ENCODE assay signal across 17 cellular contexts in the genomic region with DNA sequence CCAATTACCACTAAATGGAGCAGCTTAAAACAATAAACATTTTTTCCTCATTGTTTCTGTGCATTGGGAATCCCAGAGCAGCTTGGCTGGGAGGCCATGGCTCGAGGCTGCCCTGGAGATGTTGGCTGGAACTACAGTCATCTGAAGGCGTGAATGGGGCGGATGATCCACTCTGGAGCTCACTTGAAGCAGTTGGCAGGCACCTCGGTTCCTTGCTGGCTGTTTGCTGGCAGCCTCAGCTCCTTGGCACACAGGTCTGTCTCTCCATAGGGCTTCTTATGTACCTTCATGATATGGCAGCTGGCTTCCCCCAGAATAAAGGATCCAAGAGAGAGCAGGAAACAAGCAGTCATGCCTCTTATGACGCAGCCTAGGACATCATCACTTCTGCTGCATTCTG.
DNase-seq lines count a peak whose midpoint lies in the region; ATAC-seq and TF ChIP-seq lines count a peak whose summit lies in the region.
"Had no signal": no experiment of that assay in that cellular context is flagged by ENCODE, and none has a peak within 500 bp of the region (broad histone marks: within the 10 kb centered on the region; RNA-seq: fewer than 3 reads in every experiment).

No MANE protein-coding gene starts in this region.

- H3K9ac ChIP-seq in mesenchymal stem cell (ENCODE audit: low read length) = no peak overlapping the region

- H3K18ac ChIP-seq in mesenchymal stem cell (ENCODE audit: low read depth in 1 of 2, low read length in 2 of 2) = no peak overlapping the region

- H3K27ac Mint-ChIP-seq in glutamatergic neuron (ENCODE audit: unreplicated experiment) = no peak overlapping the region

- no peaks in the 10 kb centered on the region for H3K27me3 Mint-ChIP-seq in glutamatergic neuron (ENCODE audit: unreplicated experiment)

- WGBS in mesenchymal stem cell = 95% methylated on average over 5 of the region's 5 CpGs
- 79 to 81% methylated on average over 5 of the region's 5 CpGs for WGBS in sigmoid colon, 2 donors

- no peak overlapping the region for H2BK120ac ChIP-seq in mesenchymal stem cell (ENCODE audit: low read depth, low read length)

- DNase-seq in MG63 = peak; percentile 64
- peak in 36 of 58 donors; percentile 4 to 68 (median 32) for DNase-seq in anterior cingulate cortex (lab: John Stamatoyannopoulos, UW)
- no peak for DNase-seq in mesenchymal stem cell
- peak; percentile 27 for DNase-seq in sigmoid colon
- no peak for DNase-seq in glutamatergic neuron
- no peak for DNase-seq in NCI-H2081 treated with DMSO at 0.1 percent for 48 hours (lab: John Stamatoyannopoulos, UW)
- DNase-seq: EL, HCEC 1CT, MV-4-11, NCI-H1417 treated with DMSO at 0.1 percent for 48 hours, NCI-H1930, NCI-H2171, NCI-H510A, PC-3, SJCRH30 had no signal

- no peak overlapping the region for H3K4me3 Mint-ChIP-seq in glutamatergic neuron (ENCODE audit: unreplicated experiment)

- no peak overlapping the region for H4K8ac ChIP-seq in mesenchymal stem cell (ENCODE audit: low read length)

- TF ChIP-seq CTCF in sigmoid colon (IDR thresholded peaks at IDR 0.05) (no peak), glutamatergic neuron (IDR thresholded peaks at IDR 0.05; ENCODE audit: partially characterized antibody, unreplicated experiment) (no peak)

- H3K9me3 ChIP-seq in MG63 = no peaks in the 10 kb centered on the region
- no peaks in the 10 kb centered on the region for H3K9me3 ChIP-seq in mesenchymal stem cell (ENCODE audit: control insufficient read depth, low read length)
- H3K9me3 ChIP-seq in sigmoid colon = no peaks in the 10 kb centered on the region
- H3K9me3 ChIP-seq: SJCRH30 had no signal

- H2BK5ac ChIP-seq in mesenchymal stem cell (ENCODE audit: low read depth, low read length, poor library complexity, severe bottlenecking) = no peak overlapping the region

- H3K14ac ChIP-seq in mesenchymal stem cell (ENCODE audit: low read length in 2 of 2) = peak overlapping the region in 1 of 2 experiments; percentile 33

- H2AFZ ChIP-seq in mesenchymal stem cell (ENCODE audit: low read depth, low read length) = no peak overlapping the region

- peaks cover 6% of the 10 kb centered on the region for H3K4me1 ChIP-seq in mesenchymal stem cell (ENCODE audit: control insufficient read depth, insufficient read depth, low read depth, low read length)
- no peaks in the 10 kb centered on the region for H3K4me1 ChIP-seq in sigmoid colon

- H3K36me3 ChIP-seq in MG63 = no peaks in the 10 kb centered on the region
- H3K36me3 ChIP-seq in mesenchymal stem cell (ENCODE audit: control insufficient read depth in 1 of 2, insufficient read depth in 2 of 2, low read depth in 1 of 2, low read length in 2 of 2) = no peaks in the 10 kb centered on the region
- no peaks in the 10 kb centered on the region for H3K36me3 ChIP-seq in sigmoid colon
- H3K36me3 ChIP-seq: SJCRH30 had no signal

- peaks cover 3% of the 10 kb centered on the region for H3K9me3 Mint-ChIP-seq in glutamatergic neuron (ENCODE audit: unreplicated experiment)

- no peak overlapping the region for H3K4me2 ChIP-seq in mesenchymal stem cell (ENCODE audit: low read length, poor library complexity, severe bottlenecking)

- no peak for ATAC-seq in GM21360 (IDR thresholded peaks at IDR 0.05; ENCODE audit: unreplicated experiment)
- ATAC-seq: PC-3 had no signal

- peaks cover 11% of the 10 kb centered on the region for H3K4me1 Mint-ChIP-seq in glutamatergic neuron (ENCODE audit: low read depth, unreplicated experiment)

- intact Hi-C loops in sigmoid colon (cut with DNase I) = no loop called here

- no peak overlapping the region for H2BK12ac ChIP-seq in mesenchymal stem cell (ENCODE audit: low read length in 2 of 2)

- TF ChIP-seq POLR2A in sigmoid colon (IDR thresholded peaks at IDR 0.05) = no peak

- H3K4ac ChIP-seq in mesenchymal stem cell (ENCODE audit: low read depth in 1 of 2, low read length in 2 of 2) = no peak overlapping the region

- no peak overlapping the region for H3K27ac ChIP-seq in mesenchymal stem cell (ENCODE audit: low read length, poor library complexity, severe bottlenecking)
- H3K27ac ChIP-seq in sigmoid colon = no peak overlapping the region
- H3K27ac ChIP-seq: RWPE1, SJCRH30 had no signal

- H2BK15ac ChIP-seq in mesenchymal stem cell (ENCODE audit: low read depth, poor library complexity, severe bottlenecking) = no peak overlapping the region

- no peak overlapping the region for H2AK5ac ChIP-seq in mesenchymal stem cell (ENCODE audit: low read length, severe bottlenecking)

- TF ChIP-seq EP300 in sigmoid colon (IDR thresholded peaks at IDR 0.05) = no peak

- peak overlapping the region; percentile 11 for H4K91ac ChIP-seq in mesenchymal stem cell (ENCODE audit: low read length)

- no peaks in the 10 kb centered on the region for H3K27me3 ChIP-seq in MG63
- H3K27me3 ChIP-seq in mesenchymal stem cell (ENCODE audit: control insufficient read depth in 1 of 2, insufficient read depth in 1 of 2, low read length in 2 of 2) = peaks cover 0 to 10% of the 10 kb centered on the region in 2 experiments
- H3K27me3 ChIP-seq in sigmoid colon = no peaks in the 10 kb centered on the region
- H3K27me3 ChIP-seq: SJCRH30 had no signal

- H3K36me3 Mint-ChIP-seq in glutamatergic neuron (ENCODE audit: unreplicated experiment) = peaks cover 7% of the 10 kb centered on the region

- H3K79me1 ChIP-seq in mesenchymal stem cell (replicated peaks; ENCODE audit: low read length, poor library complexity, severe bottlenecking) = no peaks in the 10 kb centered on the region

- no peak overlapping the region for H3K4me3 ChIP-seq in MG63
- H3K4me3 ChIP-seq in mesenchymal stem cell (ENCODE audit: insufficient read depth in 1 of 2, low read depth in 1 of 2, low read length in 2 of 2) = no peak overlapping the region
- H3K4me3 ChIP-seq in sigmoid colon = no peak overlapping the region
- H3K4me3 ChIP-seq: SJCRH30 had no signal

- no peak overlapping the region for H3K23ac ChIP-seq in mesenchymal stem cell (ENCODE audit: low read length in 2 of 2)

Comparison
In these comparisons a context has a peak if more than half of its experiments do, and no peak if none do; other contexts are left out.
1. DNase-seq: peak in MG63 (single experiment), anterior cingulate cortex (36 of 58) and sigmoid colon (single experiment); none in mesenchymal stem cell (single experiment), glutamatergic neuron (single experiment) and NCI-H2081 treated with DMSO at 0.1 percent for 48 hours (single experiment).